ENCODE assay signal across 17 cellular contexts in the genomic region with DNA sequence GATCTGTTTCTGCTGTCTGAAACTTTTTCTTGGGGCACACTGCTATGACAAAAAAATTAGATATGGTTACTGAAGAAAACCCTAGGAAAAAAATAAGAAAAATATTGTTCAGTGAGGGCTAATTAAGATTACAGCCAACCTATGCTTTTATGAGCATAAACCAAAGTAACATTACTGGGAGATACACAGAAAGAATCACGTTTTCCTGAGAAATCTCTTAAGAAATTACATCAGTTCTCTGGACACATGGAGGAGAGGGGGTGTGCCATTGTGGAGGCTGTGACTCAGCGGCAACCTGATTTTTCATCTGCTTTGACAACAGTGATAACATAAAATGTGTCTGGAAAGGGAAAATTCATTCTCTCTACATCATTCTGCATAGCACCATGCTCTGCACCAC. TPM values are rescaled to one million over a fixed set of nuclear protein-coding genes. Genes with fewer than 3 reads are reported as not detected.
DNase-seq lines count a peak whose midpoint lies in the region; ATAC-seq and TF ChIP-seq lines count a peak whose summit lies in the region.
"Had no signal": no experiment of that assay in that cellular context is flagged by ENCODE, and none has a peak within 500 bp of the region (broad histone marks: within the 10 kb centered on the region; RNA-seq: fewer than 3 reads in every experiment).

No MANE protein-coding gene starts in this region.

- 54 to 69% methylated on average over 2 of the region's 2 CpGs for WGBS in tibial nerve, 2 donors

- peak; percentile 48 for ATAC-seq in left lung
- ATAC-seq in GM18511 (IDR thresholded peaks at IDR 0.05; ENCODE audit: unreplicated experiment) = no peak
- ATAC-seq: activated CD4-positive, CD25-positive, alpha-beta regulatory T cell treated with anti-CD3 and anti-CD28 coated beads, Interleukin-2, amount 50 U/mL, for 24 hours; activated T-cell treated with anti-CD3 and anti-CD28 coated beads, Interleukin-2, amount 50 U/mL, for 4 hours; body of pancreas; psoas muscle had no signal

- DNase-seq in AG09309 (ENCODE audit: low read depth) = peak; percentile 68
- DNase-seq in M059J (ENCODE audit: low read depth) = peak; percentile 59
- DNase-seq in choroid plexus epithelial cell (ENCODE audit: low read depth) = peak; percentile 72
- DNase-seq in left lung = no peak
- no peak for DNase-seq in tibial nerve (ENCODE audit: low spot score in 2 of 2)
- no peak for DNase-seq in stimulated activated CD4-positive, alpha-beta T cell treated with anti-CD3 and anti-CD28 coated beads, Interleukin-12 subunit alpha, Interleukin-12 subunit beta, amount 100 ng/mL, for 4 hours
- DNase-seq in WERI-Rb-1 = no peak
- DNase-seq: activated T-cell treated with anti-CD3 and anti-CD28 coated beads, Interleukin-2, amount 50 U/mL, for 4 hours; BE2C; body of pancreas; GDM1; KG1; psoas muscle; stimulated activated CD4-positive, alpha-beta T cell treated with anti-CD3 and anti-CD28 coated beads, Interleukin-4, amount 100 ng/mL, for 1 hour; stimulated activated naive CD4-positive, alpha-beta T cell had no signal

- H3K9me3 ChIP-seq in left lung (no peaks in the 10 kb centered on the region), tibial nerve (no peaks in the 10 kb centered on the region), WERI-Rb-1 (ENCODE audit: severe bottlenecking) (no peaks in the 10 kb centered on the region)
- H3K9me3 ChIP-seq: BE2C, body of pancreas, psoas muscle had no signal

- intact Hi-C loops in left lung (cut with DNase I) = no loop called here

- H3K4me3 ChIP-seq in AG09309 (ENCODE audit: control insufficient read depth, low read depth, low read length) (no peak overlapping the region), choroid plexus epithelial cell (ENCODE audit: low read depth, low read length) (no peak overlapping the region), left lung (no peak overlapping the region), tibial nerve (no peak overlapping the region), WERI-Rb-1 (ENCODE audit: low read depth, low read length) (no peak overlapping the region)
- H3K4me3 ChIP-seq: body of pancreas, psoas muscle had no signal

- TF ChIP-seq POLR2A in tibial nerve (IDR thresholded peaks at IDR 0.05) = no peak

- H3K27me3 ChIP-seq in left lung (no peaks in the 10 kb centered on the region), tibial nerve (no peaks in the 10 kb centered on the region), WERI-Rb-1 (ENCODE audit: insufficient read depth, low read depth, severe bottlenecking) (no peaks in the 10 kb centered on the region)
- H3K27me3 ChIP-seq: BE2C, body of pancreas had no signal

- H3K27ac ChIP-seq in left lung (peak overlapping the region in 1 of 2 donors; percentile 41), tibial nerve (no peak overlapping the region), WERI-Rb-1 (no peak overlapping the region)
- H3K27ac ChIP-seq: body of pancreas, psoas muscle had no signal

- TF ChIP-seq EP300 in tibial nerve (IDR thresholded peaks at IDR 0.05) = no peak

- no peaks in the 10 kb centered on the region for H3K36me3 ChIP-seq in left lung
- no peaks in the 10 kb centered on the region for H3K36me3 ChIP-seq in tibial nerve
- H3K36me3 ChIP-seq in WERI-Rb-1 = no peaks in the 10 kb centered on the region
- H3K36me3 ChIP-seq: BE2C had no signal

- TF ChIP-seq CTCF in AG09309 (IDR thresholded peaks at IDR 0.05; ENCODE audit: control insufficient read depth, insufficient read depth, low read depth, low read length, missing control alignments) (no peak), choroid plexus epithelial cell (conservative IDR thresholded peaks at IDR 0.05; ENCODE audit: low read depth, low read length) (no peak), left lung (IDR thresholded peaks at IDR 0.05) (no peak), tibial nerve (IDR thresholded peaks at IDR 0.05) (no peak), WERI-Rb-1 (IDR thresholded peaks at IDR 0.05; ENCODE audit: low read depth, low read length) (no peak)

- H3K4me1 ChIP-seq in left lung (peaks cover 0 to 6% of the 10 kb centered on the region in 2 donors), tibial nerve (peaks cover 0 to 2% (median 0%) of the 10 kb centered on the region in 4 donors)
- H3K4me1 ChIP-seq: BE2C, body of pancreas, psoas muscle had no signal

RNA-seq across cellular contexts. Expression of a gene that starts 13.4 kb away (rescaled TPM):
- total RNA-seq in M059J (2014; rRNA removed; shearing (Covaris generic)) = 39.4 and 42.4 TPM in 2 replicates
- 10 to 100 TPM; 20.8 to 32.1 TPM for total RNA-seq in left lung
- 10 to 100 TPM in 2 of 4 donors, 1 to 10 TPM in 2; 6.3 to 13.1 (median 9.7) TPM for total RNA-seq in tibial nerve

RNA-seq across cellular contexts. Expression of a gene that starts 41.2 kb away (rescaled TPM):
- 1.3 and 3.2 TPM in 2 replicates for total RNA-seq in M059J (2014; rRNA removed; shearing (Covaris generic))
- 1 to 10 TPM; 6.2 to 7.5 TPM for total RNA-seq in left lung
- total RNA-seq in tibial nerve = 10 to 100 TPM in 3 of 4 donors, 1 to 10 TPM in 1; 6.9 to 13.6 (median 13.2) TPM

RNA-seq across cellular contexts. Expression of a gene that starts 54.5 kb away (rescaled TPM):
- total RNA-seq in M059J (2014; rRNA removed; shearing (Covaris generic)) = not detected in 2 replicates
- 10 to 100 TPM in 1 of 2 donors, 1 to 10 TPM in 1; 7.3 to 14.8 TPM for total RNA-seq in left lung
- total RNA-seq in tibial nerve = 1 to 10 TPM; 4.8 to 6.7 (median 6.5) TPM
- total RNA-seq: activated T-cell treated with anti-CD3 and anti-CD28 coated beads, Interleukin-2, amount 50 U/mL, for 4 hours had no signal

Comparison
In these comparisons a context has a peak if more than half of its experiments do, and no peak if none do; other contexts are left out.
1. DNase-seq: peak in AG09309 (single experiment), M059J (single experiment) and choroid plexus epithelial cell (single experiment); none in left lung (0 of 2), tibial nerve (0 of 2), stimulated activated CD4-positive, alpha-beta T cell treated with anti-CD3 and anti-CD28 coated beads, Interleukin-12 subunit alpha, Interleukin-12 subunit beta, amount 100 ng/mL, for 4 hours (single experiment) and WERI-Rb-1 (single experiment).